24 cellular contexts compared by ENCODE assay signal in genomic region chr11:98965358-98965757, GRCh38. TPM values are rescaled to one million over a fixed set of nuclear protein-coding genes. Genes with fewer than 3 reads are reported as not detected.
"Had no signal": no experiment of that assay in that cellular context is flagged by ENCODE, and none has a peak within 500 bp of the region (broad histone marks: within the 10 kb centered on the region; RNA-seq: fewer than 3 reads in every experiment).

No MANE protein-coding gene starts in this region.

- H3K9me3 ChIP-seq: MG63, Peyer's patch, SJCRH30 had no signal

- DNase-seq: Karpas-422; KG1; MG63; NCI-H1092 treated with DMSO at 0.1 percent for 48 hours; NCI-H1436; NCI-H187; NCI-H2029; NCI-H2081 treated with DMSO at 0.1 percent for 48 hours; NCI-H2171; NCI-H226; NCI-H446; NCI-H510A; NCI-H524 treated with DMSO at 0.1 percent for 48 hours; NCI-H69; NCI-H774; NK-92 treated with Interleukin-12 subunit alpha and Interleukin-12 subunit beta, amount 100 ng/mL, for 24 hours; PC-9; Peyer's patch; SHP77 treated with DMSO at 0.1 percent for 48 hours; SJCRH30 had no signal

- H3K27ac ChIP-seq: HL-60, PC-9, Peyer's patch, SJCRH30 had no signal

- H3K36me3 ChIP-seq: MG63, Peyer's patch, SJCRH30 had no signal

- H3K4me2 ChIP-seq: PC-9 had no signal

- H3K4me1 ChIP-seq: Peyer's patch, SJCRH30 had no signal

- H2AFZ ChIP-seq: PC-9 had no signal

- H3K27me3 ChIP-seq: MG63, Peyer's patch, SJCRH30 had no signal

- H3K4me3 ChIP-seq: MG63, PC-9, Peyer's patch, SJCRH30 had no signal

RNA-seq across cellular contexts. Expression of gene CNTN5, which starts 55.4 kb away (rescaled TPM):
- total RNA-seq: OCI-LY7, PC-9, Peyer's patch, Right ventricle myocardium inferior, RPMI7951 had no signal
